Comparison of ENCODE assay signal across 1 cellular context in the genomic region with DNA sequence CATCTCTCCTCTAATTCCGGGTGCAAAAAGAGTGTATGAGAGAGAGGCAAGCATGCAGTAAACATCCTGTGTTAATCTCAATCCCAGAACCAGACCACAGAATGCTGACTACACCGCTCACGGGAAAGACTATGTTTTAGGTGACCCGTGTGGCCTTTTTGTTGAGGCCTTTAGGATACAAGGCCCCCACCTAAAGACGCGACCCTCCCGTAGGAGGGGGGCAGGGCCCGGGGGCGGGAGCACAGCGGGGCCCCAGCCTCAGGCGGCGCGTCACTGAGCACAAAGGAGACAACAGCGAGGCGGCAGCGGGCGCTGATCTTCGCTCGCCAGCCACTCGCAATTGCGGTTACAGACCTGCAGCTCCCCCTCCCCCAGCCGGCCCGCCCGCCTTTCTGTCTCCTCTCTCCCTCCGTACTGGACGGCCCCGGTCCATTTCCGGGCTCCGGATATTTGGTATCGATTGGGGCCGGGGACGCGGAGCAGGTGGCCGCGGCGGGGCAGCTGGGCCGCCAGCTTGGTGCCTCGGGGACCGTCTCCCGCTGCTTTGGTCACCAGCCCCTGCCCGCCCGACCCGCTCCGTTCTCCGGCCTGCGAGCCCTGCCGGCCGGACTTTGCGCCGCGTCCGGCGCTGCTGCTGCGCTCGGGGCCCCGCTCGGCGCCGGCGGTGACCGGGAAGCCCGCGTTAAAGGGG.
TF ChIP-seq lines count a peak whose summit lies in the region.

A gene with protein sequence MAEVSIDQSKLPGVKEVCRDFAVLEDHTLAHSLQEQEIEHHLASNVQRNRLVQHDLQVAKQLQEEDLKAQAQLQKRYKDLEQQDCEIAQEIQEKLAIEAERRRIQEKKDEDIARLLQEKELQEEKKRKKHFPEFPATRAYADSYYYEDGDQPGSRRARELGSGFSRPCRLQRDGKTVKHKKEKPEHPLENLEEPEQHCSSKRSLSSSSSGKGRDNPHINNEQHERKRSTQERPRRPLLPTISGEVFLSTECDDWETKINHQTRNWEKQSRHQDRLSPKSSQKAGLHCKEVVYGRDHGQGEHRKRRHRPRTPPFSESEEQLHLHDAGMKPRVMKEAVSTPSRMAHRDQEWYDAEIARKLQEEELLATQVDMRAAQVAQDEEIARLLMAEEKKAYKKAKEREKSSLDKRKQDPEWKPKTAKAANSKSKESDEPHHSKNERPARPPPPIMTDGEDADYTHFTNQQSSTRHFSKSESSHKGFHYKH (plus strand): TSS at position 432 of the 691 bp plus-strand sequence. CDS start 281 bp downstream, outside the sequence.

TF ChIP-seq in HepG2, 621 proteins besides CTCF, POLR2A, EP300 and RAD21 (continued from another document and continues in another):
- TF ChIP-seq, protein P1, sequence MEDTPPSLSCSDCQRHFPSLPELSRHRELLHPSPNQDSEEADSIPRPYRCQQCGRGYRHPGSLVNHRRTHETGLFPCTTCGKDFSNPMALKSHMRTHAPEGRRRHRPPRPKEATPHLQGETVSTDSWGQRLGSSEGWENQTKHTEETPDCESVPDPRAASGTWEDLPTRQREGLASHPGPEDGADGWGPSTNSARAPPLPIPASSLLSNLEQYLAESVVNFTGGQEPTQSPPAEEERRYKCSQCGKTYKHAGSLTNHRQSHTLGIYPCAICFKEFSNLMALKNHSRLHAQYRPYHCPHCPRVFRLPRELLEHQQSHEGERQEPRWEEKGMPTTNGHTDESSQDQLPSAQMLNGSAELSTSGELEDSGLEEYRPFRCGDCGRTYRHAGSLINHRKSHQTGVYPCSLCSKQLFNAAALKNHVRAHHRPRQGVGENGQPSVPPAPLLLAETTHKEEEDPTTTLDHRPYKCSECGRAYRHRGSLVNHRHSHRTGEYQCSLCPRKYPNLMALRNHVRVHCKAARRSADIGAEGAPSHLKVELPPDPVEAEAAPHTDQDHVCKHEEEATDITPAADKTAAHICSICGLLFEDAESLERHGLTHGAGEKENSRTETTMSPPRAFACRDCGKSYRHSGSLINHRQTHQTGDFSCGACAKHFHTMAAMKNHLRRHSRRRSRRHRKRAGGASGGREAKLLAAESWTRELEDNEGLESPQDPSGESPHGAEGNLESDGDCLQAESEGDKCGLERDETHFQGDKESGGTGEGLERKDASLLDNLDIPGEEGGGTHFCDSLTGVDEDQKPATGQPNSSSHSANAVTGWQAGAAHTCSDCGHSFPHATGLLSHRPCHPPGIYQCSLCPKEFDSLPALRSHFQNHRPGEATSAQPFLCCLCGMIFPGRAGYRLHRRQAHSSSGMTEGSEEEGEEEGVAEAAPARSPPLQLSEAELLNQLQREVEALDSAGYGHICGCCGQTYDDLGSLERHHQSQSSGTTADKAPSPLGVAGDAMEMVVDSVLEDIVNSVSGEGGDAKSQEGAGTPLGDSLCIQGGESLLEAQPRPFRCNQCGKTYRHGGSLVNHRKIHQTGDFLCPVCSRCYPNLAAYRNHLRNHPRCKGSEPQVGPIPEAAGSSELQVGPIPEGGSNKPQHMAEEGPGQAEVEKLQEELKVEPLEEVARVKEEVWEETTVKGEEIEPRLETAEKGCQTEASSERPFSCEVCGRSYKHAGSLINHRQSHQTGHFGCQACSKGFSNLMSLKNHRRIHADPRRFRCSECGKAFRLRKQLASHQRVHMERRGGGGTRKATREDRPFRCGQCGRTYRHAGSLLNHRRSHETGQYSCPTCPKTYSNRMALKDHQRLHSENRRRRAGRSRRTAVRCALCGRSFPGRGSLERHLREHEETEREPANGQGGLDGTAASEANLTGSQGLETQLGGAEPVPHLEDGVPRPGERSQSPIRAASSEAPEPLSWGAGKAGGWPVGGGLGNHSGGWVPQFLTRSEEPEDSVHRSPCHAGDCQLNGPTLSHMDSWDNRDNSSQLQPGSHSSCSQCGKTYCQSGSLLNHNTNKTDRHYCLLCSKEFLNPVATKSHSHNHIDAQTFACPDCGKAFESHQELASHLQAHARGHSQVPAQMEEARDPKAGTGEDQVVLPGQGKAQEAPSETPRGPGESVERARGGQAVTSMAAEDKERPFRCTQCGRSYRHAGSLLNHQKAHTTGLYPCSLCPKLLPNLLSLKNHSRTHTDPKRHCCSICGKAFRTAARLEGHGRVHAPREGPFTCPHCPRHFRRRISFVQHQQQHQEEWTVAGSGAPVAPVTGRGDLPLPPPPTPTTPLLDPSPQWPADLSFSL (CRISPR knock-in tag; IDR thresholded peaks at IDR 0.05), result no peak
- TF ChIP-seq ZNF124 (CRISPR knock-in tag; IDR thresholded peaks at IDR 0.05), result 0 out of 2 replicates have a peak, but pooled peaks have one; percentile 20
- no peak for TF ChIP-seq ADNP (CRISPR knock-in tag; IDR thresholded peaks at IDR 0.05)
- TF ChIP-seq, protein P2, sequence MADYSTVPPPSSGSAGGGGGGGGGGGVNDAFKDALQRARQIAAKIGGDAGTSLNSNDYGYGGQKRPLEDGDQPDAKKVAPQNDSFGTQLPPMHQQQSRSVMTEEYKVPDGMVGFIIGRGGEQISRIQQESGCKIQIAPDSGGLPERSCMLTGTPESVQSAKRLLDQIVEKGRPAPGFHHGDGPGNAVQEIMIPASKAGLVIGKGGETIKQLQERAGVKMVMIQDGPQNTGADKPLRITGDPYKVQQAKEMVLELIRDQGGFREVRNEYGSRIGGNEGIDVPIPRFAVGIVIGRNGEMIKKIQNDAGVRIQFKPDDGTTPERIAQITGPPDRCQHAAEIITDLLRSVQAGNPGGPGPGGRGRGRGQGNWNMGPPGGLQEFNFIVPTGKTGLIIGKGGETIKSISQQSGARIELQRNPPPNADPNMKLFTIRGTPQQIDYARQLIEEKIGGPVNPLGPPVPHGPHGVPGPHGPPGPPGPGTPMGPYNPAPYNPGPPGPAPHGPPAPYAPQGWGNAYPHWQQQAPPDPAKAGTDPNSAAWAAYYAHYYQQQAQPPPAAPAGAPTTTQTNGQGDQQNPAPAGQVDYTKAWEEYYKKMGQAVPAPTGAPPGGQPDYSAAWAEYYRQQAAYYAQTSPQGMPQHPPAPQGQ (CRISPR knock-in tag; IDR thresholded peaks at IDR 0.05; ENCODE audit: borderline replicate concordance), result no peak
- peak; percentile 55; the same call in 1 of the 2 replicates for TF ChIP-seq KAT7 (CRISPR knock-in tag; IDR thresholded peaks at IDR 0.05; ENCODE audit: borderline replicate concordance)
- peak; percentile 60; the same call in 1 of the 2 replicates for TF ChIP-seq RARA (CRISPR knock-in tag; IDR thresholded peaks at IDR 0.05)
- TF ChIP-seq ZNF891 (CRISPR knock-in tag; IDR thresholded peaks at IDR 0.05), result no peak; the same call in 1 of the 2 replicates
- no peak for TF ChIP-seq ZNF253 (CRISPR knock-in tag; IDR thresholded peaks at IDR 0.05; ENCODE audit: borderline replicate concordance)
- peak; percentile 40; the same call in 1 of the 2 replicates for TF ChIP-seq GABPA (IDR thresholded peaks at IDR 0.05; ENCODE audit: low read depth, low read length)
- peak; percentile 87 for TF ChIP-seq GABPA (CRISPR knock-in tag; IDR thresholded peaks at IDR 0.05; ENCODE audit: low read depth)
- TF ChIP-seq SYNCRIP (IDR thresholded peaks at IDR 0.05; ENCODE audit: insufficient read depth, low read depth, low read length), result no peak
- peak; percentile 70; the same call in 1 of the 2 replicates for TF ChIP-seq PITX1 (CRISPR knock-in tag; IDR thresholded peaks at IDR 0.05)
- TF ChIP-seq HOXD1 (CRISPR knock-in tag; IDR thresholded peaks at IDR 0.05), result peak; percentile 58; the same call in 1 of the 2 replicates
- TF ChIP-seq, protein P3, sequence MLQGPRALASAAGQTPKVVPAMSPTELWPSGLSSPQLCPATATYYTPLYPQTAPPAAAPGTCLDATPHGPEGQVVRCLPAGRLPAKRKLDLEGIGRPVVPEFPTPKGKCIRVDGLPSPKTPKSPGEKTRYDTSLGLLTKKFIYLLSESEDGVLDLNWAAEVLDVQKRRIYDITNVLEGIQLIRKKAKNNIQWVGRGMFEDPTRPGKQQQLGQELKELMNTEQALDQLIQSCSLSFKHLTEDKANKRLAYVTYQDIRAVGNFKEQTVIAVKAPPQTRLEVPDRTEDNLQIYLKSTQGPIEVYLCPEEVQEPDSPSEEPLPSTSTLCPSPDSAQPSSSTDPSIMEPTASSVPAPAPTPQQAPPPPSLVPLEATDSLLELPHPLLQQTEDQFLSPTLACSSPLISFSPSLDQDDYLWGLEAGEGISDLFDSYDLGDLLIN (CRISPR knock-in tag; IDR thresholded peaks at IDR 0.05; ENCODE audit: borderline replicate concordance), result peak; percentile 46; the same call in 1 of the 2 replicates
- TF ChIP-seq, protein P4, sequence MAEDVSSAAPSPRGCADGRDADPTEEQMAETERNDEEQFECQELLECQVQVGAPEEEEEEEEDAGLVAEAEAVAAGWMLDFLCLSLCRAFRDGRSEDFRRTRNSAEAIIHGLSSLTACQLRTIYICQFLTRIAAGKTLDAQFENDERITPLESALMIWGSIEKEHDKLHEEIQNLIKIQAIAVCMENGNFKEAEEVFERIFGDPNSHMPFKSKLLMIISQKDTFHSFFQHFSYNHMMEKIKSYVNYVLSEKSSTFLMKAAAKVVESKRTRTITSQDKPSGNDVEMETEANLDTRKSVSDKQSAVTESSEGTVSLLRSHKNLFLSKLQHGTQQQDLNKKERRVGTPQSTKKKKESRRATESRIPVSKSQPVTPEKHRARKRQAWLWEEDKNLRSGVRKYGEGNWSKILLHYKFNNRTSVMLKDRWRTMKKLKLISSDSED (CRISPR knock-in tag; IDR thresholded peaks at IDR 0.05), result no peak
- TF ChIP-seq REPIN1 (CRISPR knock-in tag; IDR thresholded peaks at IDR 0.05; ENCODE audit: borderline replicate concordance, low read depth), result peak; percentile 93
- TF ChIP-seq, protein P5, sequence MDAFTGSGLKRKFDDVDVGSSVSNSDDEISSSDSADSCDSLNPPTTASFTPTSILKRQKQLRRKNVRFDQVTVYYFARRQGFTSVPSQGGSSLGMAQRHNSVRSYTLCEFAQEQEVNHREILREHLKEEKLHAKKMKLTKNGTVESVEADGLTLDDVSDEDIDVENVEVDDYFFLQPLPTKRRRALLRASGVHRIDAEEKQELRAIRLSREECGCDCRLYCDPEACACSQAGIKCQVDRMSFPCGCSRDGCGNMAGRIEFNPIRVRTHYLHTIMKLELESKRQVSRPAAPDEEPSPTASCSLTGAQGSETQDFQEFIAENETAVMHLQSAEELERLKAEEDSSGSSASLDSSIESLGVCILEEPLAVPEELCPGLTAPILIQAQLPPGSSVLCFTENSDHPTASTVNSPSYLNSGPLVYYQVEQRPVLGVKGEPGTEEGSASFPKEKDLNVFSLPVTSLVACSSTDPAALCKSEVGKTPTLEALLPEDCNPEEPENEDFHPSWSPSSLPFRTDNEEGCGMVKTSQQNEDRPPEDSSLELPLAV (CRISPR knock-in tag; conservative IDR thresholded peaks at IDR 0.05; ENCODE audit: low read depth), result no peak
- TF ChIP-seq, protein P6, sequence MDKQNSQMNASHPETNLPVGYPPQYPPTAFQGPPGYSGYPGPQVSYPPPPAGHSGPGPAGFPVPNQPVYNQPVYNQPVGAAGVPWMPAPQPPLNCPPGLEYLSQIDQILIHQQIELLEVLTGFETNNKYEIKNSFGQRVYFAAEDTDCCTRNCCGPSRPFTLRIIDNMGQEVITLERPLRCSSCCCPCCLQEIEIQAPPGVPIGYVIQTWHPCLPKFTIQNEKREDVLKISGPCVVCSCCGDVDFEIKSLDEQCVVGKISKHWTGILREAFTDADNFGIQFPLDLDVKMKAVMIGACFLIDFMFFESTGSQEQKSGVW (CRISPR knock-in tag; IDR thresholded peaks at IDR 0.05; ENCODE audit: borderline replicate concordance), result no peak
- TF ChIP-seq ZNF709 (CRISPR knock-in tag; IDR thresholded peaks at IDR 0.05), result peak; percentile 74; the same call in 1 of the 2 replicates
- peak; percentile 80 for TF ChIP-seq SRSF1 (optimal IDR thresholded peaks at IDR 0.05; ENCODE audit: low read depth, low read length)
- TF ChIP-seq FOXK2 (IDR thresholded peaks at IDR 0.05), result no peak
- no peak for TF ChIP-seq RBAK (CRISPR knock-in tag; IDR thresholded peaks at IDR 0.05)
- TF ChIP-seq ZNF232 (CRISPR knock-in tag; IDR thresholded peaks at IDR 0.05; ENCODE audit: borderline replicate concordance), result peak; percentile 92; the same call in 1 of the 2 replicates
- no peak for TF ChIP-seq NBN (conservative IDR thresholded peaks at IDR 0.05)
- TF ChIP-seq IKZF1 (IDR thresholded peaks at IDR 0.05), result no peak
- TF ChIP-seq, protein P7, sequence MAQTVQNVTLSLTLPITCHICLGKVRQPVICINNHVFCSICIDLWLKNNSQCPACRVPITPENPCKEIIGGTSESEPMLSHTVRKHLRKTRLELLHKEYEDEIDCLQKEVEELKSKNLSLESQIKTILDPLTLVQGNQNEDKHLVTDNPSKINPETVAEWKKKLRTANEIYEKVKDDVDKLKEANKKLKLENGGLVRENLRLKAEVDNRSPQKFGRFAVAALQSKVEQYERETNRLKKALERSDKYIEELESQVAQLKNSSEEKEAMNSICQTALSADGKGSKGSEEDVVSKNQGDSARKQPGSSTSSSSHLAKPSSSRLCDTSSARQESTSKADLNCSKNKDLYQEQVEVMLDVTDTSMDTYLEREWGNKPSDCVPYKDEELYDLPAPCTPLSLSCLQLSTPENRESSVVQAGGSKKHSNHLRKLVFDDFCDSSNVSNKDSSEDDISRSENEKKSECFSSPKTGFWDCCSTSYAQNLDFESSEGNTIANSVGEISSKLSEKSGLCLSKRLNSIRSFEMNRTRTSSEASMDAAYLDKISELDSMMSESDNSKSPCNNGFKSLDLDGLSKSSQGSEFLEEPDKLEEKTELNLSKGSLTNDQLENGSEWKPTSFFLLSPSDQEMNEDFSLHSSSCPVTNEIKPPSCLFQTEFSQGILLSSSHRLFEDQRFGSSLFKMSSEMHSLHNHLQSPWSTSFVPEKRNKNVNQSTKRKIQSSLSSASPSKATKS (CRISPR knock-in tag; IDR thresholded peaks at IDR 0.05), result no peak
- peak; percentile 95; the same call in 1 of the 2 replicates for TF ChIP-seq ZNF850 (CRISPR knock-in tag; conservative IDR thresholded peaks at IDR 0.05)
- TF ChIP-seq, protein P8, sequence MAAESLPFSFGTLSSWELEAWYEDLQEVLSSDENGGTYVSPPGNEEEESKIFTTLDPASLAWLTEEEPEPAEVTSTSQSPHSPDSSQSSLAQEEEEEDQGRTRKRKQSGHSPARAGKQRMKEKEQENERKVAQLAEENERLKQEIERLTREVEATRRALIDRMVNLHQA (CRISPR knock-in tag; IDR thresholded peaks at IDR 0.05), result no peak
- TF ChIP-seq ZNF660 (CRISPR knock-in tag; IDR thresholded peaks at IDR 0.05; ENCODE audit: borderline replicate concordance, low read depth), result no peak
- TF ChIP-seq, protein P9, sequence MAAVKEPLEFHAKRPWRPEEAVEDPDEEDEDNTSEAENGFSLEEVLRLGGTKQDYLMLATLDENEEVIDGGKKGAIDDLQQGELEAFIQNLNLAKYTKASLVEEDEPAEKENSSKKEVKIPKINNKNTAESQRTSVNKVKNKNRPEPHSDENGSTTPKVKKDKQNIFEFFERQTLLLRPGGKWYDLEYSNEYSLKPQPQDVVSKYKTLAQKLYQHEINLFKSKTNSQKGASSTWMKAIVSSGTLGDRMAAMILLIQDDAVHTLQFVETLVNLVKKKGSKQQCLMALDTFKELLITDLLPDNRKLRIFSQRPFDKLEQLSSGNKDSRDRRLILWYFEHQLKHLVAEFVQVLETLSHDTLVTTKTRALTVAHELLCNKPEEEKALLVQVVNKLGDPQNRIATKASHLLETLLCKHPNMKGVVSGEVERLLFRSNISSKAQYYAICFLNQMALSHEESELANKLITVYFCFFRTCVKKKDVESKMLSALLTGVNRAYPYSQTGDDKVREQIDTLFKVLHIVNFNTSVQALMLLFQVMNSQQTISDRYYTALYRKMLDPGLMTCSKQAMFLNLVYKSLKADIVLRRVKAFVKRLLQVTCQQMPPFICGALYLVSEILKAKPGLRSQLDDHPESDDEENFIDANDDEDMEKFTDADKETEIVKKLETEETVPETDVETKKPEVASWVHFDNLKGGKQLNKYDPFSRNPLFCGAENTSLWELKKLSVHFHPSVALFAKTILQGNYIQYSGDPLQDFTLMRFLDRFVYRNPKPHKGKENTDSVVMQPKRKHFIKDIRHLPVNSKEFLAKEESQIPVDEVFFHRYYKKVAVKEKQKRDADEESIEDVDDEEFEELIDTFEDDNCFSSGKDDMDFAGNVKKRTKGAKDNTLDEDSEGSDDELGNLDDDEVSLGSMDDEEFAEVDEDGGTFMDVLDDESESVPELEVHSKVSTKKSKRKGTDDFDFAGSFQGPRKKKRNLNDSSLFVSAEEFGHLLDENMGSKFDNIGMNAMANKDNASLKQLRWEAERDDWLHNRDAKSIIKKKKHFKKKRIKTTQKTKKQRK (IDR thresholded peaks at IDR 0.05; ENCODE audit: low read length), result no peak
- no peak for TF ChIP-seq PLRG1 (conservative IDR thresholded peaks at IDR 0.05)
- no peak for TF ChIP-seq CHD4 (IDR thresholded peaks at IDR 0.05; ENCODE audit: borderline replicate concordance, low read length)
